8 cellular contexts compared by ENCODE assay signal in the genomic region with DNA sequence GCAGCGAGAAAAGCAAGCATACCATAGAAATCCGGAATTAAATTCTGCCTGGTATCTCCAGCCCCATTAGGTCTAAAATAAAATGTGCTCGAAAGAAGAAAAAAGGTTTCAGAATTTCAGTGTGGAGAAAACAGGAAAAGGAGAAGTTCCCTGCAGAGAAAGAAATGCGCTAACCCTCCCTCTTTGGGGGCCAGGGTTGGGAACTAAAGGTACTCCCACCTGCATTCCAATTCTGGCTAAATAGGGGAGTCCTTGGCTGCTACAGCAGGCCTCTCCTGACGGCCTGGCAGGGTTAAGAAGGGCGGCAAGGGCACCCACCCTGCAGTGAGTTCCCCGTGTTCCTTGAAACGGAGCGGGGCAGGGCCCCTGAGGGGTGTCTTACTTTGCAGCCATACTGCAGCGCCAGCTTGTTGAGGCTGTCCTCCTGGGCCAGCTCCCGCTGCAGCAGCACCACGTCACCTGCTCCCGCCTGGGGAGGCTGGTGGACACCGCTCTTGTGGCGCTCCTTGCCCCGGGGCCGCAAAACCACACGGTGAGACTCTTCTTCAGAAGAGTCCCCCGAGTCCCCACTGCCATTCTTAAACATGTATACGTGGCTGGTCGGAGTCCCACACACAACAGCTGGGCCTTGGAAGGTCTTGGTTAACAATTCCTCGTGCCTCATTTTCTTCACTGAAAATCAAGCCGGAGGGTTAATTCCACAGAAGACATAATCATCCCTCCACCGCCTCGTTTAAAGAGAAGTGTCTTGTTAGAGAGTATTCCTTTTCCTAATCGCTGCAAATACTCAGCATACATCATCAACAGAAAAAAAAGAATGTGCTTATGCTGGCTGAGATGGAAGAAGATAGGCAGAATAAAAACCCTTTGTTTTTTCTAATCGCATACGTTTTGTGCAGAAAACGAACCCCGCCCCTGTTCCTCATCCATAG. TPM values are rescaled to one million over a fixed set of nuclear protein-coding genes. Genes with fewer than 3 reads are reported as not detected.
DNase-seq lines count a peak whose midpoint lies in the region; ATAC-seq and TF ChIP-seq lines count a peak whose summit lies in the region.

No MANE protein-coding gene starts in this region.

- H3K36me3 ChIP-seq in HUES48 (ENCODE audit: control insufficient read depth, insufficient read depth, low read length) (peaks cover 16% of the 10 kb centered on the region; the same call in 1 of the 2 replicates), adipocyte (ENCODE audit: control insufficient read depth, insufficient read depth, low read length, severe bottlenecking) (peaks cover 19% of the 10 kb centered on the region), iPS-18a (ENCODE audit: control insufficient read depth, low read depth, low read length) (peaks cover 6% of the 10 kb centered on the region), smooth muscle cell (ENCODE audit: low read depth) (no peaks in the 10 kb centered on the region)

- no peak for ATAC-seq in HG02763 (IDR thresholded peaks at IDR 0.05; ENCODE audit: unreplicated experiment)

- no peaks in the 10 kb centered on the region for H3F3A ChIP-seq in smooth muscle cell (ENCODE audit: low read depth)

- H3K4me2 ChIP-seq in smooth muscle cell = peak overlapping the region; percentile 89

- H4K20me1 ChIP-seq in smooth muscle cell (ENCODE audit: low read depth) = peaks cover 17% of the 10 kb centered on the region

- H2AFZ ChIP-seq in smooth muscle cell (ENCODE audit: low read depth) = no peak overlapping the region

- H3K9ac ChIP-seq in HUES48 (ENCODE audit: low read depth, low read length) (no peak overlapping the region), adipocyte (ENCODE audit: low read length) (peak overlapping the region; percentile 88), iPS-18a (ENCODE audit: low read length) (no peak overlapping the region), smooth muscle cell (ENCODE audit: low read depth) (no peak overlapping the region)

- H3K27me3 ChIP-seq in HUES48 (ENCODE audit: control insufficient read depth, insufficient read depth, low read length) = peaks cover 10% of the 10 kb centered on the region
- H3K27me3 ChIP-seq in adipocyte (replicated peaks; ENCODE audit: control insufficient read depth, insufficient read depth, low read length) = no peaks in the 10 kb centered on the region
- peaks cover 11% of the 10 kb centered on the region for H3K27me3 ChIP-seq in iPS-18a (ENCODE audit: control insufficient read depth, insufficient read depth, low read length)
- no peaks in the 10 kb centered on the region for H3K27me3 ChIP-seq in smooth muscle cell (ENCODE audit: low read depth)

- H3K27ac ChIP-seq in HUES48 (ENCODE audit: low read depth, low read length) = peak overlapping the region; percentile 58
- no peak overlapping the region for H3K27ac ChIP-seq in iPS-18a (ENCODE audit: low read length)
- H3K27ac ChIP-seq in smooth muscle cell (ENCODE audit: low read depth) = no peak overlapping the region

- no peak for DNase-seq in adipocyte (ENCODE audit: low read depth)
- no peak for DNase-seq in smooth muscle cell (lab: John Stamatoyannopoulos, UW; ENCODE audit: unreplicated experiment)
- DNase-seq in Kasumi-1 (lab: John Stamatoyannopoulos, UW) = no peak
- no peak for DNase-seq in T-helper 9 cell
- DNase-seq in HUDEP-2 (lab: John Stamatoyannopoulos, UW; ENCODE audit: unreplicated experiment in 76 of 76) = no peak

- peaks cover 24% of the 10 kb centered on the region for H3K4me1 ChIP-seq in HUES48 (ENCODE audit: control insufficient read depth, insufficient read depth, low read length)
- H3K4me1 ChIP-seq in adipocyte (ENCODE audit: control insufficient read depth, insufficient read depth, low read length) = peaks cover 32% of the 10 kb centered on the region
- H3K4me1 ChIP-seq in iPS-18a (ENCODE audit: control insufficient read depth, low read depth, low read length) = peaks cover 17% of the 10 kb centered on the region
- H3K4me1 ChIP-seq in smooth muscle cell (ENCODE audit: low read depth) = no peaks in the 10 kb centered on the region

- H3K4me3 ChIP-seq in HUES48 (ENCODE audit: low read depth, low read length) (peak overlapping the region; percentile 84), adipocyte (ENCODE audit: low read length) (peak overlapping the region; percentile 88), iPS-18a (ENCODE audit: low read length) (peak overlapping the region; percentile 49), smooth muscle cell (peak overlapping the region; percentile 85)

- TF ChIP-seq CTCF in smooth muscle cell (IDR thresholded peaks at IDR 0.05; ENCODE audit: borderline replicate concordance, insufficient read depth, poor library complexity, severe bottlenecking) = no peak

- 50% methylated on average over 30 of the region's 30 CpGs for WGBS in smooth muscle cell (ENCODE audit: low lambda C conversion rate)

- H3K9me3 ChIP-seq in HUES48 (ENCODE audit: control insufficient read depth, insufficient read depth, low read length) = no peaks in the 10 kb centered on the region
- H3K9me3 ChIP-seq in adipocyte (ENCODE audit: control insufficient read depth, low read length) = no peaks in the 10 kb centered on the region
- H3K9me3 ChIP-seq in iPS-18a (ENCODE audit: control insufficient read depth, low read depth, low read length) = no peaks in the 10 kb centered on the region
- no peaks in the 10 kb centered on the region for H3K9me3 ChIP-seq in smooth muscle cell (replicated peaks; ENCODE audit: low read depth)

- H3K79me2 ChIP-seq in smooth muscle cell (ENCODE audit: low read depth) = peaks cover 5% of the 10 kb centered on the region

RNA-seq across cellular contexts. Expression of a gene that starts 1.6 kb away (rescaled TPM):
- 4.4 and 6.1 TPM in 2 replicates for total RNA-seq in smooth muscle cell
- polyA plus RNA-seq in smooth muscle cell = 6.0 and 12.4 TPM in 2 replicates
